9 cellular contexts compared by ENCODE assay signal in genomic region chr10:43292745-43293676, GRCh38. TPM values are rescaled to one million over a fixed set of nuclear protein-coding genes. Genes with fewer than 3 reads are reported as not detected.
DNase-seq lines count a peak whose midpoint lies in the region; ATAC-seq and TF ChIP-seq lines count a peak whose summit lies in the region.
"Had no signal": no experiment of that assay in that cellular context is flagged by ENCODE, and none has a peak within 500 bp of the region (broad histone marks: within the 10 kb centered on the region; RNA-seq: fewer than 3 reads in every experiment).

No MANE protein-coding gene starts in this region.

- no peak overlapping the region for H3K4me3 ChIP-seq in WERI-Rb-1 (ENCODE audit: low read depth, low read length)
- no peak overlapping the region for H3K4me3 ChIP-seq in coronary artery
- no peak overlapping the region for H3K4me3 ChIP-seq in liver (ENCODE audit: low read depth in 1 of 3, low read length in 3 of 3)
- H3K4me3 ChIP-seq: skin epidermis had no signal

- DNase-seq in GM19240 (ENCODE audit: insufficient read length, low spot score): peak; percentile 29
- DNase-seq in NCI-H128 (lab: John Stamatoyannopoulos, UW; ENCODE audit: unreplicated experiment): peak; percentile 2
- peak; percentile 63 for DNase-seq in WERI-Rb-1
- no peak for DNase-seq in coronary artery (ENCODE audit: low spot score)
- peak; percentile 63 for DNase-seq in stimulated activated CD8-positive, alpha-beta memory T cell treated with anti-CD3 and anti-CD28 coated beads, Interleukin-4, amount 100 ng/mL, for 48 hours

- ATAC-seq in HG03565 (IDR thresholded peaks at IDR 0.05; ENCODE audit: unreplicated experiment): no peak

- 22% methylated on average over 16 of the region's 16 CpGs for WGBS in liver

- H3K4me1 ChIP-seq in liver (ENCODE audit: control insufficient read depth in 4 of 4, insufficient read depth in 4 of 4, low read length in 3 of 4): peaks cover 0 to 6% (median 2%) of the 10 kb centered on the region in 4 donors

- H3K27ac ChIP-seq in C4-2B: no peak overlapping the region
- no peak overlapping the region for H3K27ac ChIP-seq in WERI-Rb-1
- H3K27ac ChIP-seq in coronary artery: no peak overlapping the region
- H3K27ac ChIP-seq in liver (ENCODE audit: low read depth in 1 of 2, low read length in 2 of 2): no peak overlapping the region

- peak; percentile 85 for TF ChIP-seq CTCF in C4-2B (conservative IDR thresholded peaks at IDR 0.05)
- TF ChIP-seq CTCF in WERI-Rb-1 (IDR thresholded peaks at IDR 0.05; ENCODE audit: low read depth, low read length): peak; percentile 88
- TF ChIP-seq CTCF in coronary artery (IDR thresholded peaks at IDR 0.05): peak; percentile 56
- TF ChIP-seq CTCF in liver (IDR thresholded peaks at IDR 0.05; ENCODE audit: low read depth, low read length, missing input control): peak; percentile 74

- H3K36me3 ChIP-seq in WERI-Rb-1: no peaks in the 10 kb centered on the region
- no peaks in the 10 kb centered on the region for H3K36me3 ChIP-seq in liver (ENCODE audit: control insufficient read depth in 4 of 4, insufficient read depth in 3 of 4, low read depth in 1 of 4, low read length in 3 of 4)

- no peaks in the 10 kb centered on the region for H3K27me3 ChIP-seq in WERI-Rb-1 (ENCODE audit: insufficient read depth, low read depth, severe bottlenecking)
- H3K27me3 ChIP-seq in liver (ENCODE audit: control insufficient read depth in 4 of 4, insufficient read depth in 4 of 4, low read length in 3 of 4): no peaks in the 10 kb centered on the region

- TF ChIP-seq RAD21 in liver (IDR thresholded peaks at IDR 0.05): peak; percentile 85 to 92

- H3K9me3 ChIP-seq in WERI-Rb-1 (ENCODE audit: severe bottlenecking) (no peaks in the 10 kb centered on the region), liver (ENCODE audit: control insufficient read depth in 4 of 4, low read length in 3 of 4) (no peaks in the 10 kb centered on the region)

- no peak overlapping the region for H3K9ac ChIP-seq in liver (ENCODE audit: low read depth in 1 of 2, low read length in 2 of 2)

TF ChIP-seq in liver, 16 proteins besides CTCF, POLR2A, EP300 and RAD21:
- no peak for TF ChIP-seq YY1 (IDR thresholded peaks at IDR 0.05)
- no peak for TF ChIP-seq HNF4G (IDR thresholded peaks at IDR 0.05)
- TF ChIP-seq JUND (IDR thresholded peaks at IDR 0.05): no peak
- no peak for TF ChIP-seq NR2F2 (IDR thresholded peaks at IDR 0.05)
- TF ChIP-seq REST (IDR thresholded peaks at IDR 0.05): no peak
- no peak for TF ChIP-seq ATF3 (IDR thresholded peaks at IDR 0.05)
- TF ChIP-seq MAX (IDR thresholded peaks at IDR 0.05): no peak
- TF ChIP-seq ZBTB33 (IDR thresholded peaks at IDR 0.05): no peak
- no peak for TF ChIP-seq SP1 (IDR thresholded peaks at IDR 0.05)
- TF ChIP-seq GABPA (IDR thresholded peaks at IDR 0.05 in 1 of 2, conservative IDR thresholded peaks at IDR 0.05 in 1 of 2): no peak

RNA-seq across cellular contexts. Expression of gene RASGEF1A, which starts 26.1 kb away (rescaled TPM):
- under 1 TPM; 0.65 to 0.75 TPM for total RNA-seq in liver
- polyA plus RNA-seq in liver: under 1 TPM; 0.22 to 0.27 TPM
